8 cellular contexts compared by ENCODE assay signal in the genomic region with DNA sequence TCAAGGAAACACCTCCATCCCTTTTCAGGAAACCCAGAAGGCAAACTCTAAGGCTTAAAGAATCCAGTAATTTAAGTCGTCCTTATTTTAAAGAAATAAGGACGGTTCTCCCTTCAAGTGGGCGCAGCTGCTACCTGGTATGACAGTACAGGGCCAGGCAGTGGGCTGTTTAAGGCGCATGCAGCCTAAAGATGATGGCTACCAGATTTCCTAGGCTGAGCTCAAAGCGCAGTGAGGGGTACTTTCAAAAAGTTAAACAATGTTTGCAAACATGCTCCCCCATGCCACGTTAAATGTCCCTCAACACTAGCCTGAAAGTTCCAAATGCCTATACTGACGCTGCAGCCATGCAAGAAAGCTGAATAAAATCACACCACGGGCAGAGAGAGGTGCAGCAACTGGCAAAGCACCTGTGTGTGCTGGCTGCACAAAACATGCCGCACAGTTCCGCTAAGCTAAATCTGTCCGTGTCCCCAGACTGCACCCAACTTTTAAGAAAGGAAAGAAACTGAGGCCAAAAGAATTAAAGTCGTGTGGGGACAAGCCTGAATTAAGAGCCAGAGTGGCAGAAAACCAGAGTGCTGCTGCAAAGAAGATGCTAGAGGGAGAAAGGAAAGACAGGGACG. TPM values are rescaled to one million over a fixed set of nuclear protein-coding genes. Genes with fewer than 3 reads are reported as not detected.
DNase-seq lines count a peak whose midpoint lies in the region; ATAC-seq, FAIRE-seq and TF ChIP-seq lines count a peak whose summit lies in the region.

No MANE protein-coding gene starts in this region.

- no peaks in the 10 kb centered on the region for H3K36me3 ChIP-seq in tibial nerve

- no peaks in the 10 kb centered on the region for H3K9me3 ChIP-seq in tibial nerve

- H3K4me3 ChIP-seq in coronary artery, result peak overlapping the region; percentile 74
- H3K4me3 ChIP-seq in tibial nerve, result peak overlapping the region; percentile 66 to 87 (median 72)

- TF ChIP-seq EP300 in tibial nerve (IDR thresholded peaks at IDR 0.05), result no peak

- in situ Hi-C loops in ACHN (cut with HindIII; ENCODE audit: low pct_ligation_motif_present, low pct_unique_long_range_greater_than_20kb, low sequenced_read_pairs), result no loop called here

- peak; percentile 10 for DNase-seq in ACHN
- DNase-seq in GM18507 (ENCODE audit: extremely low spot score, insufficient read length, low read depth), result no peak
- DNase-seq in RPMI8226, result peak; percentile 58
- no peak for DNase-seq in coronary artery (ENCODE audit: low spot score)
- peak; percentile 17 to 49 for DNase-seq in lung microvascular endothelial cell (ENCODE audit: low read depth in 2 of 2)
- DNase-seq in tibial nerve (ENCODE audit: low spot score in 2 of 2), result peak in 1 of 2 donors; percentile 8
- no peak for DNase-seq in HPDE6-E6E7 (ENCODE audit: extremely low spot score)

- H3K27ac ChIP-seq in coronary artery (peak overlapping the region; percentile 81 to 83), tibial nerve (peak overlapping the region; percentile 83 to 96 (median 90))

- 2 to 4% methylated on average over 13 of the region's 13 CpGs for WGBS in tibial nerve, 2 donors

- no peak for TF ChIP-seq CTCF in coronary artery (IDR thresholded peaks at IDR 0.05)
- TF ChIP-seq CTCF in tibial nerve (IDR thresholded peaks at IDR 0.05), result no peak

- peaks cover 0 to 52% (median 12%) of the 10 kb centered on the region in 4 donors for H3K4me1 ChIP-seq in tibial nerve

- peak; percentile 40 for ATAC-seq in HG03025 (IDR thresholded peaks at IDR 0.05; ENCODE audit: low FRiP score, unreplicated experiment)

- FAIRE-seq in GM18507 (lab: Jason Lieb, UNC), result peak; percentile 65

- no peak for TF ChIP-seq POLR2A in tibial nerve (IDR thresholded peaks at IDR 0.05)

- no peaks in the 10 kb centered on the region for H3K27me3 ChIP-seq in tibial nerve

RNA-seq across cellular contexts. Expression of gene HIBCH, which starts 0.6 kb away (rescaled TPM):
- total RNA-seq in lung microvascular endothelial cell (13.9 TPM in 2 replicates), tibial nerve (10 to 100 TPM; 15.6 to 19.9 (median 17.8) TPM)

RNA-seq across cellular contexts. Expression of gene INPP1, which starts 24.3 kb away (rescaled TPM):
- 12.3 and 14.4 TPM in 2 replicates for total RNA-seq in lung microvascular endothelial cell
- total RNA-seq in tibial nerve, result 10 to 100 TPM; 14.7 to 21.0 (median 15.8) TPM

Comparison
In these comparisons a context has a peak if more than half of its experiments do, and no peak if none do; other contexts are left out.
1. DNase-seq: peak in ACHN (single experiment), RPMI8226 (single experiment) and lung microvascular endothelial cell (2 of 2); none in GM18507 (single experiment), coronary artery (single experiment) and HPDE6-E6E7 (single experiment).